14 cellular contexts compared by ENCODE assay signal in the genomic region with DNA sequence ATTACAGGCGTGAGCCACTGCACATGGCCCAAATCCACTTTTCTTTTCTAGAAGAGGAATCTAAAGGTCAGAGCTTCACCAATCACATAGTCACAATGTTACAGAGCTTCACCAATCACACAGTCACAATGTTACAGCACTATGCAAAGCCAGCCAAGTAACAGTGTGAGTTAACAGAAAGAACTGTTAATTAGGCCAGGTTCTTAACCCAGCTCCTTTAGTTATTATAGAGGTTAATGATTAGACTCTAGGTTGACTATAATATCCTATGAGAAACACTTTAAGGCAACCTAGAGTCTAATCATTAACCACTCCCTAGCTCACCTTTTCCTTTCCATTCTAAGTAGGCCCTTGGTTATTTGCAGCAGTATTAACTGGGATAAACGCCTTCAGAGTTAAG. TPM values are rescaled to one million over a fixed set of nuclear protein-coding genes. Genes with fewer than 3 reads are reported as not detected.
A peak's percentile ranks its signal among the peaks of the same experiment; 100 is the strongest.
DNase-seq lines count a peak whose midpoint lies in the region; ATAC-seq, FAIRE-seq and TF ChIP-seq lines count a peak whose summit lies in the region.
"Had no signal": no experiment of that assay in that cellular context is flagged by ENCODE, and none has a peak within 500 bp of the region (broad histone marks: within the 10 kb centered on the region; RNA-seq: fewer than 3 reads in every experiment).

No MANE protein-coding gene starts in this region.

- H3K9ac ChIP-seq in mesenchymal stem cell (ENCODE audit: low read length): no peak overlapping the region

- H3K14ac ChIP-seq in mesenchymal stem cell (ENCODE audit: low read length in 2 of 2): no peak overlapping the region

- peak; percentile 75 for FAIRE-seq in GM18507 (lab: Jason Lieb, UNC)
- FAIRE-seq: K562 had no signal

- H3K4me2 ChIP-seq in mesenchymal stem cell (ENCODE audit: low read length, poor library complexity, severe bottlenecking): no peak overlapping the region

- no peak overlapping the region for H4K91ac ChIP-seq in mesenchymal stem cell (ENCODE audit: low read length)

- H3K23ac ChIP-seq in mesenchymal stem cell (ENCODE audit: low read length in 2 of 2): no peak overlapping the region

- no peak overlapping the region for H3K18ac ChIP-seq in mesenchymal stem cell (ENCODE audit: low read depth in 1 of 2, low read length in 2 of 2)

- no peak overlapping the region for H2BK120ac ChIP-seq in mesenchymal stem cell (ENCODE audit: low read depth, low read length)

- DNase-seq in GM18507 (ENCODE audit: extremely low spot score, insufficient read length, low read depth) (no peak), RWPE2 (ENCODE audit: low spot score) (no peak), mesenchymal stem cell (no peak), OCI-M2 (lab: John Stamatoyannopoulos, UW; ENCODE audit: unreplicated experiment) (no peak), OCI-M1 (lab: John Stamatoyannopoulos, UW) (no peak)
- DNase-seq: activated CD4-positive, alpha-beta T cell treated with anti-CD3 and anti-CD28 coated beads, Interleukin-2, amount 50 U/mL, for 4 hours; activated naive CD4-positive, alpha-beta T cell treated with anti-CD3 and anti-CD28 coated beads for 36 hours; NCI-H187 treated with DMSO at 0.1 percent for 48 hours; NK-92 treated with Interleukin-12 subunit alpha and Interleukin-12 subunit beta, amount 100 ng/mL, for 24 hours had no signal

- H2AK5ac ChIP-seq in mesenchymal stem cell (ENCODE audit: low read length, severe bottlenecking): no peak overlapping the region

- no peak overlapping the region for H2BK12ac ChIP-seq in mesenchymal stem cell (ENCODE audit: low read length in 2 of 2)

- H3K4ac ChIP-seq in mesenchymal stem cell (ENCODE audit: low read depth in 1 of 2, low read length in 2 of 2): no peak overlapping the region

- 96% methylated on average over 2 of the region's 2 CpGs for WGBS in mesenchymal stem cell

- no peak overlapping the region for H2BK5ac ChIP-seq in mesenchymal stem cell (ENCODE audit: low read depth, low read length, poor library complexity, severe bottlenecking)

- H3K9me3 ChIP-seq in RWPE2 (ENCODE audit: severe bottlenecking) (no peaks in the 10 kb centered on the region), mesenchymal stem cell (ENCODE audit: control insufficient read depth, low read length) (no peaks in the 10 kb centered on the region)

- H3K4me1 ChIP-seq in RWPE2 (ENCODE audit: insufficient read depth, poor library complexity, severe bottlenecking): no peaks in the 10 kb centered on the region
- H3K4me1 ChIP-seq in mesenchymal stem cell (ENCODE audit: control insufficient read depth, insufficient read depth, low read depth, low read length): peaks cover 9% of the 10 kb centered on the region

- no peak overlapping the region for H2BK15ac ChIP-seq in mesenchymal stem cell (ENCODE audit: low read depth, poor library complexity, severe bottlenecking)

- TF ChIP-seq CTCF in RWPE2 (IDR thresholded peaks at IDR 0.05; ENCODE audit: poor library complexity, severe bottlenecking): no peak

- no peak overlapping the region for H3K4me3 ChIP-seq in RWPE2 (ENCODE audit: severe bottlenecking)
- no peak overlapping the region for H3K4me3 ChIP-seq in mesenchymal stem cell (ENCODE audit: insufficient read depth in 1 of 2, low read depth in 1 of 2, low read length in 2 of 2)
- H3K4me3 ChIP-seq: K562 had no signal

- H3K27ac ChIP-seq in RWPE2 (ENCODE audit: poor library complexity, severe bottlenecking) (no peak overlapping the region), mesenchymal stem cell (ENCODE audit: low read length, poor library complexity, severe bottlenecking) (peak overlapping the region; percentile 89)
- H3K27ac ChIP-seq: C4-2B had no signal

- H2AFZ ChIP-seq in mesenchymal stem cell (ENCODE audit: low read depth, low read length): no peak overlapping the region

- ATAC-seq in GM21528 (IDR thresholded peaks at IDR 0.05; ENCODE audit: low FRiP score, unreplicated experiment) (peak; percentile 73), RWPE2 (ENCODE audit: low read depth) (0 out of 3 replicates have a peak, but pooled peaks have one; percentile 9), HG03439 (IDR thresholded peaks at IDR 0.05; ENCODE audit: unreplicated experiment) (no peak), GM21576 (IDR thresholded peaks at IDR 0.05; ENCODE audit: unreplicated experiment) (no peak)
- ATAC-seq: K562 had no signal

- H4K8ac ChIP-seq in mesenchymal stem cell (ENCODE audit: low read length): no peak overlapping the region

- no peaks in the 10 kb centered on the region for H3K27me3 ChIP-seq in RWPE2 (ENCODE audit: insufficient read depth, poor library complexity, severe bottlenecking)
- H3K27me3 ChIP-seq in mesenchymal stem cell (ENCODE audit: control insufficient read depth in 1 of 2, insufficient read depth in 1 of 2, low read length in 2 of 2): no peaks in the 10 kb centered on the region

- peaks cover 9% of the 10 kb centered on the region for H3K79me1 ChIP-seq in mesenchymal stem cell (replicated peaks; ENCODE audit: low read length, poor library complexity, severe bottlenecking)

- H3K36me3 ChIP-seq in RWPE2 (ENCODE audit: low read depth) (peaks cover 89% of the 10 kb centered on the region), mesenchymal stem cell (ENCODE audit: control insufficient read depth in 1 of 2, insufficient read depth in 2 of 2, low read depth in 1 of 2, low read length in 2 of 2) (peaks cover 9 to 83% of the 10 kb centered on the region in 2 experiments)

RNA-seq across cellular contexts. Expression of a gene that starts 54.0 kb away (rescaled TPM):
- polyA plus RNA-seq in mesenchymal stem cell (2013, experiment 1 of 2): 25.1 TPM
- 24.2 TPM for polyA plus RNA-seq in mesenchymal stem cell (2013, experiment 2 of 2)

Comparison
In these comparisons a context has a peak if more than half of its experiments do, and no peak if none do; other contexts are left out.
1. ATAC-seq: peak in GM21528 (single experiment) and RWPE2 (single experiment); none in HG03439 (single experiment) and GM21576 (single experiment).